Comparison of ENCODE assay signal across 22 cellular contexts in the genomic region with DNA sequence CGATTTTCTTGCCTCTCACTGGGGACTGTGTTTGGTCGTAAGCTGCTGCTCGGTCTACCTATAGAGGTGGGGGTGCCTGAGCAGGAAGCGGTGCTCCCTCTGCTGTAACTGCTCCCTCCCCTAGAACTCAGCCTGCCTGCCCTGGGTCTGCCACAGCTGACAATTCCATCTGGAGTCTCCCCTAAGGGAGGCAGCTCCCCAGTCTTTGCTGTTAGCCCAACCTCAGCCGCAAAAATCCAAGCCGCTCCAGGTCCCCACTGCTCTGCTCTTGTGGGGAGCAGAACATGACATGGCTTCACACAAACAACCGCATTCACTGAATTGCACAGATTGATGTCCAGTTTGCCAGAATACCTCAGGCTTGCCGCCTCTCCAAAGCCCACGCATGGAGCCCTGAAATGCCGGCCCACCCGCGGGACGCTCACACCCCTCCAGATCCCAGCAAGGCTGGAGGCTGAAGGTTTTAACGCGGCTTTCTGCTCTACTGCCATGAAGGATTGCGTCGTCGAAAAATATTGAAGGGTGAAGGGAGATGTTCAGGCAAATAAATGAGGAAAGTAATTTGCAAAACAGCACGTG.
"Had no signal": no experiment of that assay in that cellular context is flagged by ENCODE, and none has a peak within 500 bp of the region (broad histone marks: within the 10 kb centered on the region; RNA-seq: fewer than 3 reads in every experiment).

No MANE protein-coding gene starts in this region.

- H3K4me1 ChIP-seq: foreskin keratinocyte had no signal

- H3K9me3 Mint-ChIP-seq: activated naive CD4-positive, alpha-beta T cell treated with anti-CD3 and anti-CD28 coated beads, Interleukin-2, amount 10 ng/mL, durations not matched to agents 7 days and 5 days; activated T-cell treated with anti-CD3 and anti-CD28 coated beads, Interleukin-2, amount 50 U/mL, for 4 hours; central memory CD8-positive, alpha-beta T cell; memory B cell; natural killer cell; T-cell; type B pancreatic cell had no signal

- H3K36me3 Mint-ChIP-seq: activated naive CD4-positive, alpha-beta T cell treated with anti-CD3 and anti-CD28 coated beads, Interleukin-2, amount 10 ng/mL, durations not matched to agents 7 days and 5 days; memory B cell; natural killer cell; T-cell; type B pancreatic cell had no signal

- H3K4me1 Mint-ChIP-seq: activated naive CD4-positive, alpha-beta T cell treated with anti-CD3 and anti-CD28 coated beads, Interleukin-2, amount 10 ng/mL, durations not matched to agents 7 days and 5 days; central memory CD8-positive, alpha-beta T cell; memory B cell; natural killer cell had no signal

- ATAC-seq: activated CD4-positive, CD25-positive, alpha-beta regulatory T cell treated with anti-CD3 and anti-CD28 coated beads, Interleukin-2, amount 50 U/mL, for 24 hours; activated T-cell treated with anti-CD3 and anti-CD28 coated beads, Interleukin-2, amount 50 U/mL, for 4 hours; foreskin keratinocyte; natural killer cell; right cardiac atrium; T-cell had no signal

- DNase-seq: activated CD4-positive, alpha-beta T cell treated with anti-CD3 and anti-CD28 coated beads, Interleukin-2, amount 50 U/mL, for 1 hour; activated CD8-positive, alpha-beta memory T cell treated with anti-CD3 and anti-CD28 coated beads, Interleukin-2, amount 50 U/mL, for 4 hours; activated naive CD4-positive, alpha-beta T cell treated with anti-CD3 and anti-CD28 coated beads, Interleukin-2, amount 10 ng/mL, durations not matched to agents 7 days and 5 days; activated T-cell treated with anti-CD3 and anti-CD28 coated beads, Interleukin-2, amount 50 U/mL, for 4 hours; aorta; brain microvascular endothelial cell; foreskin keratinocyte; hypothalamus; natural killer cell; occipital lobe; right cardiac atrium; stimulated activated CD4-positive, alpha-beta T cell treated with anti-CD3 and anti-CD28 coated beads, Interleukin-15, amount 100 ng/mL, for 24 hours; stimulated activated CD4-positive, alpha-beta T cell treated with anti-CD3 and anti-CD28 coated beads, Interleukin-2, amount 100 ng/mL, for 48 hours; stomach; T-cell had no signal

- H3K4me3 Mint-ChIP-seq: activated naive CD4-positive, alpha-beta T cell treated with anti-CD3 and anti-CD28 coated beads, Interleukin-2, amount 10 ng/mL, durations not matched to agents 7 days and 5 days; activated T-cell treated with anti-CD3 and anti-CD28 coated beads, Interleukin-2, amount 50 U/mL, for 4 hours; central memory CD8-positive, alpha-beta T cell; memory B cell; natural killer cell; T-cell; type B pancreatic cell had no signal

- H3K9me3 ChIP-seq: stomach had no signal

- H3K27ac ChIP-seq: brain microvascular endothelial cell, coronary artery, foreskin keratinocyte, skin epidermis had no signal

- H3K4me3 ChIP-seq: coronary artery, skin epidermis, stomach had no signal

- H3K27ac Mint-ChIP-seq: activated naive CD4-positive, alpha-beta T cell treated with anti-CD3 and anti-CD28 coated beads, Interleukin-2, amount 10 ng/mL, durations not matched to agents 7 days and 5 days; memory B cell; natural killer cell; progenitor cell of endocrine pancreas; T-cell; type B pancreatic cell had no signal

- H3K36me3 ChIP-seq: brain microvascular endothelial cell, stomach had no signal
